ENCODE assay signal across 7 cellular contexts in the genomic region with DNA sequence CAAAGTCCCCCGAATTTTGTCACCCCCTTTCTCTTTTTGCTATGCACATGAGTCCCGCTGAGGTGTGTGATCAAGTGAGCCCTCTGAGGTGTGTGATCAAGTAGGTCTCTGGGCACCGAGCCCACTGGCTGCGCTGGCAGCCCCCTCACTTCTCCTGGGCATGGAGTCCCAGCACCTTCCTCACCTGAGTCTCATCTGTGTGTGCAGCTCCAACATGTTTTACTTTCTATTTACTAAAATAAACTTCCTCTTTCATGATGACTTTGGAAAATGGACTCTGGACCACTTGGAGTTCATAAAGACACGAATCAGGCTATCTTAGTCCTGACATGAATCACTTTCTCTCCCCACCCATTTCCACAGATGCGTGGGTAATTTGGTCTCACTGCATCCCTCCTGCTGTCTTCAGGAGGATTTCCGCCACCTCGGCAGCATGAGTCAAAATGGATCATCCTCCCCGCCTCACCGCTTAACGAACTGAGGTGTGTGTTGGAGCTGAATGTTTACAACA. TPM values are rescaled to one million over a fixed set of nuclear protein-coding genes. Genes with fewer than 3 reads are reported as not detected.
DNase-seq lines count a peak whose midpoint lies in the region; ATAC-seq and TF ChIP-seq lines count a peak whose summit lies in the region.

No MANE protein-coding gene starts in this region.

- no peaks in the 10 kb centered on the region for H3K36me3 Mint-ChIP-seq in activated B cell treated with CpG ODN at 0.5 μM for 24 hours (ENCODE audit: low read depth)

- DNase-seq in activated B cell treated with CpG ODN at 0.5 μM for 24 hours, result no peak
- peak; percentile 37 to 38 for DNase-seq in stimulated activated CD4-positive, alpha-beta T cell treated with anti-CD3 and anti-CD28 coated beads, Interleukin-2, amount 100 ng/mL, for 48 hours
- no peak for DNase-seq in AML-193 (lab: John Stamatoyannopoulos, UW)
- DNase-seq in SHP77 treated with DMSO at 0.1 percent for 48 hours (lab: John Stamatoyannopoulos, UW), result no peak
- DNase-seq in foreskin keratinocyte, result no peak

- peak; percentile 45 for ATAC-seq in GM19043 (IDR thresholded peaks at IDR 0.05; ENCODE audit: low read depth, unreplicated experiment)
- peak; percentile 44 for ATAC-seq in HG02981 (IDR thresholded peaks at IDR 0.05; ENCODE audit: unreplicated experiment)
- peak; percentile 47 for ATAC-seq in activated B cell treated with CpG ODN at 0.5 μM for 24 hours (ENCODE audit: low read depth)
- ATAC-seq in foreskin keratinocyte, result no peak

- H3K27me3 Mint-ChIP-seq in activated B cell treated with CpG ODN at 0.5 μM for 24 hours, result no peaks in the 10 kb centered on the region

- H3K27ac Mint-ChIP-seq in activated B cell treated with CpG ODN at 0.5 μM for 24 hours, result peak overlapping the region; percentile 53

- no peak for TF ChIP-seq CTCF in activated B cell treated with CpG ODN at 0.5 μM for 24 hours (IDR thresholded peaks at IDR 0.05)
- no peak for TF ChIP-seq CTCF in foreskin keratinocyte (conservative IDR thresholded peaks at IDR 0.05)

- intact Hi-C loops in activated B cell treated with CpG ODN at 0.5 μM for 24 hours (cut with micrococcal nuclease), result loop anchor here (2.0 kb wide), 1 partner anchor 15 kb away; no protein-coding TSS in a partner anchor

- H3K27me3 ChIP-seq in foreskin keratinocyte, result no peaks in the 10 kb centered on the region

- H3K4me1 Mint-ChIP-seq in activated B cell treated with CpG ODN at 0.5 μM for 24 hours, result peaks cover 30% of the 10 kb centered on the region

- CTCF ChIA-PET in activated B cell treated with CpG ODN at 0.5 μM for 24 hours (lab: Charles Lee), result no interaction called here

- POLR2A ChIA-PET in activated B cell treated with CpG ODN at 0.5 μM for 24 hours (lab: Charles Lee), result no interaction called here

- H3K9me3 Mint-ChIP-seq in activated B cell treated with CpG ODN at 0.5 μM for 24 hours, result no peaks in the 10 kb centered on the region

- H3K4me3 Mint-ChIP-seq in activated B cell treated with CpG ODN at 0.5 μM for 24 hours, result peak overlapping the region; percentile 69

- peaks cover 7% of the 10 kb centered on the region for H3K4me1 ChIP-seq in foreskin keratinocyte

- no peak overlapping the region for H3K27ac ChIP-seq in foreskin keratinocyte

RNA-seq across cellular contexts. Expression of a gene that starts 39.8 kb away (rescaled TPM):
- total RNA-seq in activated B cell treated with CpG ODN at 0.5 μM for 24 hours (16.3 and 16.4 TPM in 2 replicates), foreskin keratinocyte (10.1 and 19.6 TPM in 2 replicates)
- 3.4 and 5.9 TPM in 2 replicates for polyA plus RNA-seq in foreskin keratinocyte

Comparison
In these comparisons a context has a peak if more than half of its experiments do, and no peak if none do; other contexts are left out.
1. DNase-seq: peak in stimulated activated CD4-positive, alpha-beta T cell treated with anti-CD3 and anti-CD28 coated beads, Interleukin-2, amount 100 ng/mL, for 48 hours (2 of 2); none in activated B cell treated with CpG ODN at 0.5 μM for 24 hours (single experiment), AML-193 (0 of 2), SHP77 treated with DMSO at 0.1 percent for 48 hours (single experiment) and foreskin keratinocyte (0 of 2).